8 cellular contexts compared by ENCODE assay signal in genomic region chr2:26503238-26503880, GRCh38. TPM values are rescaled to one million over a fixed set of nuclear protein-coding genes. Genes with fewer than 3 reads are reported as not detected.
A peak's percentile ranks its signal among the peaks of the same experiment; 100 is the strongest.
DNase-seq lines count a peak whose midpoint lies in the region; ATAC-seq lines count a peak whose summit lies in the region.

No MANE protein-coding gene starts in this region.

- H2BK5ac ChIP-seq in mesendoderm (ENCODE audit: low read length): no peak overlapping the region

- H2BK120ac ChIP-seq in mesendoderm (ENCODE audit: low read depth, low read length): no peak overlapping the region

- WGBS in mesendoderm (ENCODE audit: extremely low coverage, insufficient coverage, low lambda C conversion rate): no CpG with 5 or more reads among the region's 40 CpGs

- H3K18ac ChIP-seq in mesendoderm (ENCODE audit: low read length): no peak overlapping the region

- H3K79me1 ChIP-seq in mesendoderm (ENCODE audit: low read length): no peaks in the 10 kb centered on the region

- H3K27ac ChIP-seq in mesendoderm (ENCODE audit: low read depth, low read length): no peak overlapping the region

- H3K9ac ChIP-seq in endocrine pancreas (ENCODE audit: control insufficient read depth, insufficient read depth, low read length) (peak overlapping the region; percentile 91), mesendoderm (ENCODE audit: low read length) (peak overlapping the region; percentile 70)

- DNase-seq in EL: peak; percentile 76
- DNase-seq in NCI-H774 (lab: John Stamatoyannopoulos, UW): peak; percentile 85
- peak; percentile 35 to 67 for DNase-seq in activated CD8-positive, alpha-beta memory T cell treated with anti-CD3 and anti-CD28 coated beads for 1 hour (ENCODE audit: extremely low read depth in 1 of 2, low read depth in 1 of 2)
- peak; percentile 89 for DNase-seq in mesendoderm
- DNase-seq in stimulated activated CD8-positive, alpha-beta memory T cell treated with anti-CD3 and anti-CD28 coated beads, Interleukin-12 subunit alpha, Interleukin-12 subunit beta, amount 100 ng/mL, for 4 hours (ENCODE audit: low read depth): peak; percentile 58

- H4K5ac ChIP-seq in mesendoderm (ENCODE audit: low read length): no peak overlapping the region

- H3K56ac ChIP-seq in mesendoderm (ENCODE audit: low read length): peak overlapping the region; percentile 83

- H3K4me2 ChIP-seq in mesendoderm (ENCODE audit: low read length): peak overlapping the region; percentile 75

- H3K4ac ChIP-seq in mesendoderm (ENCODE audit: low read depth, low read length): no peak overlapping the region

- ATAC-seq in HG03196 (IDR thresholded peaks at IDR 0.05; ENCODE audit: unreplicated experiment) (peak; percentile 78), GM18502 (IDR thresholded peaks at IDR 0.05; ENCODE audit: poor library complexity, unreplicated experiment) (no peak)

- no peak overlapping the region for H3K23ac ChIP-seq in mesendoderm (ENCODE audit: low read length)

- H3K4me3 ChIP-seq in endocrine pancreas (ENCODE audit: control insufficient read depth, insufficient read depth, low read length): no peak overlapping the region
- no peak overlapping the region for H3K4me3 ChIP-seq in mesendoderm (ENCODE audit: low read length)

- no peak overlapping the region for H2AK5ac ChIP-seq in mesendoderm (ENCODE audit: low read length)

- no peaks in the 10 kb centered on the region for H3K9me3 ChIP-seq in endocrine pancreas (ENCODE audit: control insufficient read depth, low read length)

- H2BK15ac ChIP-seq in mesendoderm (replicated peaks; ENCODE audit: low read depth): no peak overlapping the region

- H3K79me2 ChIP-seq in mesendoderm (ENCODE audit: control insufficient read depth, insufficient read depth, low read length): no peaks in the 10 kb centered on the region

- H3K27me3 ChIP-seq in endocrine pancreas (ENCODE audit: control insufficient read depth, insufficient read depth, low read length) (no peaks in the 10 kb centered on the region), mesendoderm (ENCODE audit: insufficient read depth, low read length, poor library complexity) (no peaks in the 10 kb centered on the region)

- H3K4me1 ChIP-seq in endocrine pancreas (ENCODE audit: control insufficient read depth, insufficient read depth, low read length) (no peaks in the 10 kb centered on the region), mesendoderm (ENCODE audit: control insufficient read depth, low read depth, low read length) (no peaks in the 10 kb centered on the region)

- H4K8ac ChIP-seq in mesendoderm (ENCODE audit: low read depth, low read length): no peak overlapping the region

- no peaks in the 10 kb centered on the region for H3K36me3 ChIP-seq in endocrine pancreas (ENCODE audit: control insufficient read depth, insufficient read depth, low read length)
- H3K36me3 ChIP-seq in mesendoderm (ENCODE audit: control insufficient read depth, insufficient read depth, low read length): no peaks in the 10 kb centered on the region

RNA-seq across cellular contexts. Expression of gene OTOF, which starts 25.4 kb away (rescaled TPM):
- polyA plus RNA-seq in mesendoderm (2013, experiment 1 of 2): 0.10 TPM
- 0.04 TPM for polyA plus RNA-seq in mesendoderm (2013, experiment 2 of 2)
